Comparison of ENCODE assay signal across 1 cellular context in genomic region chr14:102510616-102511520, GRCh38.
A peak's percentile ranks its signal among the peaks of the same experiment; 100 is the strongest.
TF ChIP-seq lines count a peak whose summit lies in the region.

No MANE protein-coding gene starts in this region.

TF ChIP-seq in HepG2, 621 proteins besides CTCF, POLR2A, EP300 and RAD21 (continued from another document and continues in another):
- no peak for TF ChIP-seq MIER3 (CRISPR knock-in tag; IDR thresholded peaks at IDR 0.05; ENCODE audit: borderline replicate concordance)
- TF ChIP-seq SP5 (CRISPR knock-in tag; IDR thresholded peaks at IDR 0.05; ENCODE audit: borderline replicate concordance, low read depth) = peak; percentile 24; the same call in 1 of the 2 replicates
- TF ChIP-seq NFIB (CRISPR knock-in tag; IDR thresholded peaks at IDR 0.05; ENCODE audit: borderline replicate concordance) = no peak
- TF ChIP-seq HIC2 (CRISPR knock-in tag; IDR thresholded peaks at IDR 0.05; ENCODE audit: low read depth) = peak; percentile 45
- TF ChIP-seq BCL3 (CRISPR knock-in tag; IDR thresholded peaks at IDR 0.05) = no peak; the same call in 1 of the 2 replicates
- peak; percentile 51; the same call in 1 of the 2 replicates for TF ChIP-seq ZBTB7A (CRISPR knock-in tag; IDR thresholded peaks at IDR 0.05)
- TF ChIP-seq, protein P1, sequence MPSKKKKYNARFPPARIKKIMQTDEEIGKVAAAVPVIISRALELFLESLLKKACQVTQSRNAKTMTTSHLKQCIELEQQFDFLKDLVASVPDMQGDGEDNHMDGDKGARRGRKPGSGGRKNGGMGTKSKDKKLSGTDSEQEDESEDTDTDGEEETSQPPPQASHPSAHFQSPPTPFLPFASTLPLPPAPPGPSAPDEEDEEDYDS (CRISPR knock-in tag; IDR thresholded peaks at IDR 0.05) = peak; percentile 77
- TF ChIP-seq MXD3 (CRISPR knock-in tag; IDR thresholded peaks at IDR 0.05) = peak; percentile 44; the same call in 1 of the 2 replicates
- TF ChIP-seq ARNT (IDR thresholded peaks at IDR 0.05) = no peak
- no peak for TF ChIP-seq ZNF510 (CRISPR knock-in tag; IDR thresholded peaks at IDR 0.05; ENCODE audit: low read depth)
- TF ChIP-seq POLR2G (IDR thresholded peaks at IDR 0.05; ENCODE audit: low read depth, low read length) = peak; percentile 38; the same call in 1 of the 2 replicates
- TF ChIP-seq, protein P2, sequence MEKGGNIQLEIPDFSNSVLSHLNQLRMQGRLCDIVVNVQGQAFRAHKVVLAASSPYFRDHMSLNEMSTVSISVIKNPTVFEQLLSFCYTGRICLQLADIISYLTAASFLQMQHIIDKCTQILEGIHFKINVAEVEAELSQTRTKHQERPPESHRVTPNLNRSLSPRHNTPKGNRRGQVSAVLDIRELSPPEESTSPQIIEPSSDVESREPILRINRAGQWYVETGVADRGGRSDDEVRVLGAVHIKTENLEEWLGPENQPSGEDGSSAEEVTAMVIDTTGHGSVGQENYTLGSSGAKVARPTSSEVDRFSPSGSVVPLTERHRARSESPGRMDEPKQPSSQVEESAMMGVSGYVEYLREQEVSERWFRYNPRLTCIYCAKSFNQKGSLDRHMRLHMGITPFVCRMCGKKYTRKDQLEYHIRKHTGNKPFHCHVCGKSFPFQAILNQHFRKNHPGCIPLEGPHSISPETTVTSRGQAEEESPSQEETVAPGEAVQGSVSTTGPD (CRISPR knock-in tag; IDR thresholded peaks at IDR 0.05) = no peak
- 0 out of 2 replicates have a peak, but pooled peaks have one; percentile 1 for TF ChIP-seq ZNF788 (CRISPR knock-in tag; IDR thresholded peaks at IDR 0.05; ENCODE audit: borderline replicate concordance)
- TF ChIP-seq ZNF768 (CRISPR knock-in tag; IDR thresholded peaks at IDR 0.05) = peak; percentile 51; the same call in 1 of the 2 replicates
- peak; percentile 61 for TF ChIP-seq HDAC1 (CRISPR knock-in tag; IDR thresholded peaks at IDR 0.05)
- TF ChIP-seq CHD4 (IDR thresholded peaks at IDR 0.05; ENCODE audit: borderline replicate concordance, low read length) = peak; percentile 68; the same call in 1 of the 2 replicates
- TF ChIP-seq PITX1 (CRISPR knock-in tag; IDR thresholded peaks at IDR 0.05) = no peak
- TF ChIP-seq SNAPC2 (CRISPR knock-in tag; IDR thresholded peaks at IDR 0.05) = no peak
- no peak for TF ChIP-seq ZNF7 (CRISPR knock-in tag; IDR thresholded peaks at IDR 0.05)
- peak; percentile 58; the same call in 1 of the 2 replicates for TF ChIP-seq FOXC1 (CRISPR knock-in tag; IDR thresholded peaks at IDR 0.05; ENCODE audit: borderline replicate concordance)
- TF ChIP-seq KDM1A (CRISPR knock-in tag; IDR thresholded peaks at IDR 0.05) = 0 out of 2 replicates have a peak, but pooled peaks have one; percentile 32
- TF ChIP-seq NFE2 (CRISPR knock-in tag; IDR thresholded peaks at IDR 0.05) = no peak
- no peak; the same call in 1 of the 2 replicates for TF ChIP-seq TFAP4 (IDR thresholded peaks at IDR 0.05; ENCODE audit: borderline replicate concordance, low read depth)
- no peak for TF ChIP-seq ZNF557 (CRISPR knock-in tag; IDR thresholded peaks at IDR 0.05)
- TF ChIP-seq MXI1 (IDR thresholded peaks at IDR 0.05; ENCODE audit: borderline replicate concordance, low read depth, low read length) = no peak; the same call in 2 of the 3 replicates
- no peak for TF ChIP-seq ZKSCAN1 (IDR thresholded peaks at IDR 0.05; ENCODE audit: low read length)
- TF ChIP-seq RORA (CRISPR knock-in tag; IDR thresholded peaks at IDR 0.05) = no peak
- TF ChIP-seq ZNF572 (CRISPR knock-in tag; IDR thresholded peaks at IDR 0.05) = peak; percentile 36; the same call in 1 of the 2 replicates
- TF ChIP-seq SRSF1 (optimal IDR thresholded peaks at IDR 0.05; ENCODE audit: low read depth, low read length) = peak; percentile 52
- no peak for TF ChIP-seq HNRNPUL1 (IDR thresholded peaks at IDR 0.05; ENCODE audit: low read depth, low read length)
- TF ChIP-seq HMGXB4 (CRISPR knock-in tag; IDR thresholded peaks at IDR 0.05; ENCODE audit: borderline replicate concordance in 1 of 2, low read depth in 1 of 2) = no peak; a peak in 2 of 4 replicates
- TF ChIP-seq ZSCAN20 (CRISPR knock-in tag; IDR thresholded peaks at IDR 0.05; ENCODE audit: borderline replicate concordance) = no peak
- TF ChIP-seq PCBP1 (IDR thresholded peaks at IDR 0.05; ENCODE audit: borderline replicate concordance, low read depth, low read length) = no peak
- TF ChIP-seq CHCHD3 (CRISPR knock-in tag; IDR thresholded peaks at IDR 0.05) = no peak
- no peak for TF ChIP-seq FLYWCH1 (CRISPR knock-in tag; IDR thresholded peaks at IDR 0.05)
- no peak for TF ChIP-seq ZFP37 (CRISPR knock-in tag; IDR thresholded peaks at IDR 0.05; ENCODE audit: borderline replicate concordance)
- TF ChIP-seq TAF15 (IDR thresholded peaks at IDR 0.05; ENCODE audit: low read depth, low read length, poor library complexity, severe bottlenecking) = no peak
- TF ChIP-seq, protein P3, sequence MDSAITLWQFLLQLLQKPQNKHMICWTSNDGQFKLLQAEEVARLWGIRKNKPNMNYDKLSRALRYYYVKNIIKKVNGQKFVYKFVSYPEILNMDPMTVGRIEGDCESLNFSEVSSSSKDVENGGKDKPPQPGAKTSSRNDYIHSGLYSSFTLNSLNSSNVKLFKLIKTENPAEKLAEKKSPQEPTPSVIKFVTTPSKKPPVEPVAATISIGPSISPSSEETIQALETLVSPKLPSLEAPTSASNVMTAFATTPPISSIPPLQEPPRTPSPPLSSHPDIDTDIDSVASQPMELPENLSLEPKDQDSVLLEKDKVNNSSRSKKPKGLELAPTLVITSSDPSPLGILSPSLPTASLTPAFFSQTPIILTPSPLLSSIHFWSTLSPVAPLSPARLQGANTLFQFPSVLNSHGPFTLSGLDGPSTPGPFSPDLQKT (CRISPR knock-in tag; IDR thresholded peaks at IDR 0.05; ENCODE audit: borderline replicate concordance) = no peak
- TF ChIP-seq ARID3A (IDR thresholded peaks at IDR 0.05; ENCODE audit: low read depth, low read length) = no peak
- no peak for TF ChIP-seq RFX1 (IDR thresholded peaks at IDR 0.05)
- TF ChIP-seq ZNF207 (IDR thresholded peaks at IDR 0.05; ENCODE audit: borderline replicate concordance) = no peak
- TF ChIP-seq MED13 (CRISPR knock-in tag; IDR thresholded peaks at IDR 0.05) = no peak
- peak; percentile 29; the same call in 1 of the 2 replicates for TF ChIP-seq ZFY (CRISPR knock-in tag; IDR thresholded peaks at IDR 0.05)
- TF ChIP-seq ZNF33B (CRISPR knock-in tag; IDR thresholded peaks at IDR 0.05) = no peak
- no peak for TF ChIP-seq HOXA9 (CRISPR knock-in tag; IDR thresholded peaks at IDR 0.05; ENCODE audit: borderline replicate concordance)
- TF ChIP-seq KLF13 (CRISPR knock-in tag; IDR thresholded peaks at IDR 0.05) = no peak
- TF ChIP-seq ZNF30 (CRISPR knock-in tag; IDR thresholded peaks at IDR 0.05) = no peak
- peak; percentile 33; the same call in 1 of the 2 replicates for TF ChIP-seq ZMYM4 (CRISPR knock-in tag; IDR thresholded peaks at IDR 0.05)
- TF ChIP-seq SOX6 (IDR thresholded peaks at IDR 0.05) = no peak
- TF ChIP-seq SOX6 (CRISPR knock-in tag; IDR thresholded peaks at IDR 0.05) = no peak
- TF ChIP-seq, protein P4, sequence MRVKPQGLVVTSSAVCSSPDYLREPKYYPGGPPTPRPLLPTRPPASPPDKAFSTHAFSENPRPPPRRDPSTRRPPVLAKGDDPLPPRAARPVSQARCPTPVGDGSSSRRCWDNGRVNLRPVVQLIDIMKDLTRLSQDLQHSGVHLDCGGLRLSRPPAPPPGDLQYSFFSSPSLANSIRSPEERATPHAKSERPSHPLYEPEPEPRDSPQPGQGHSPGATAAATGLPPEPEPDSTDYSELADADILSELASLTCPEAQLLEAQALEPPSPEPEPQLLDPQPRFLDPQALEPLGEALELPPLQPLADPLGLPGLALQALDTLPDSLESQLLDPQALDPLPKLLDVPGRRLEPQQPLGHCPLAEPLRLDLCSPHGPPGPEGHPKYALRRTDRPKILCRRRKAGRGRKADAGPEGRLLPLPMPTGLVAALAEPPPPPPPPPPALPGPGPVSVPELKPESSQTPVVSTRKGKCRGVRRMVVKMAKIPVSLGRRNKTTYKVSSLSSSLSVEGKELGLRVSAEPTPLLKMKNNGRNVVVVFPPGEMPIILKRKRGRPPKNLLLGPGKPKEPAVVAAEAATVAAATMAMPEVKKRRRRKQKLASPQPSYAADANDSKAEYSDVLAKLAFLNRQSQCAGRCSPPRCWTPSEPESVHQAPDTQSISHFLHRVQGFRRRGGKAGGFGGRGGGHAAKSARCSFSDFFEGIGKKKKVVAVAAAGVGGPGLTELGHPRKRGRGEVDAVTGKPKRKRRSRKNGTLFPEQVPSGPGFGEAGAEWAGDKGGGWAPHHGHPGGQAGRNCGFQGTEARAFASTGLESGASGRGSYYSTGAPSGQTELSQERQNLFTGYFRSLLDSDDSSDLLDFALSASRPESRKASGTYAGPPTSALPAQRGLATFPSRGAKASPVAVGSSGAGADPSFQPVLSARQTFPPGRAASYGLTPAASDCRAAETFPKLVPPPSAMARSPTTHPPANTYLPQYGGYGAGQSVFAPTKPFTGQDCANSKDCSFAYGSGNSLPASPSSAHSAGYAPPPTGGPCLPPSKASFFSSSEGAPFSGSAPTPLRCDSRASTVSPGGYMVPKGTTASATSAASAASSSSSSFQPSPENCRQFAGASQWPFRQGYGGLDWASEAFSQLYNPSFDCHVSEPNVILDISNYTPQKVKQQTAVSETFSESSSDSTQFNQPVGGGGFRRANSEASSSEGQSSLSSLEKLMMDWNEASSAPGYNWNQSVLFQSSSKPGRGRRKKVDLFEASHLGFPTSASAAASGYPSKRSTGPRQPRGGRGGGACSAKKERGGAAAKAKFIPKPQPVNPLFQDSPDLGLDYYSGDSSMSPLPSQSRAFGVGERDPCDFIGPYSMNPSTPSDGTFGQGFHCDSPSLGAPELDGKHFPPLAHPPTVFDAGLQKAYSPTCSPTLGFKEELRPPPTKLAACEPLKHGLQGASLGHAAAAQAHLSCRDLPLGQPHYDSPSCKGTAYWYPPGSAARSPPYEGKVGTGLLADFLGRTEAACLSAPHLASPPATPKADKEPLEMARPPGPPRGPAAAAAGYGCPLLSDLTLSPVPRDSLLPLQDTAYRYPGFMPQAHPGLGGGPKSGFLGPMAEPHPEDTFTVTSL (CRISPR knock-in tag; IDR thresholded peaks at IDR 0.05; ENCODE audit: borderline replicate concordance) = 0 out of 2 replicates have a peak, but pooled peaks have one; percentile 12
- no peak for TF ChIP-seq ZNF225 (CRISPR knock-in tag; IDR thresholded peaks at IDR 0.05)
- TF ChIP-seq TARDBP (CRISPR knock-in tag; IDR thresholded peaks at IDR 0.05) = 0 out of 2 replicates have a peak, but pooled peaks have one; percentile 40
- 0 out of 2 replicates have a peak, but pooled peaks have one; percentile 3 for TF ChIP-seq RXRA (CRISPR knock-in tag; IDR thresholded peaks at IDR 0.05)
- TF ChIP-seq MTA3 (CRISPR knock-in tag; IDR thresholded peaks at IDR 0.05) = no peak
- no peak; the same call in 1 of the 2 replicates for TF ChIP-seq ZNF343 (CRISPR knock-in tag; IDR thresholded peaks at IDR 0.05)
